In genomic region chr1:108882837-108883236, GRCh38 we compare ENCODE assay signal across 31 cellular contexts. TPM values are rescaled to one million over a fixed set of nuclear protein-coding genes. Genes with fewer than 3 reads are reported as not detected.
DNase-seq lines count a peak whose midpoint lies in the region; ATAC-seq, FAIRE-seq and TF ChIP-seq lines count a peak whose summit lies in the region.
"Had no signal": no experiment of that assay in that cellular context is flagged by ENCODE, and none has a peak within 500 bp of the region (broad histone marks: within the 10 kb centered on the region; RNA-seq: fewer than 3 reads in every experiment).

No MANE protein-coding gene starts in this region.

- no peak overlapping the region for H3K4me3 Mint-ChIP-seq in MCF 10A (ENCODE audit: unreplicated experiment)
- no peak overlapping the region for H3K4me3 Mint-ChIP-seq in WTC11
- H3K4me3 Mint-ChIP-seq: CD14-positive monocyte; CD4-positive, alpha-beta memory T cell; CD4-positive, CD25-positive, alpha-beta regulatory T cell; CD8-positive, alpha-beta memory T cell had no signal

- in situ Hi-C loops in mammary epithelial cell (cut with MboI; ENCODE audit: low sequenced_read_pairs in 2 of 2): no loop called here

- no peaks in the 10 kb centered on the region for H3K9me3 Mint-ChIP-seq in MCF 10A (ENCODE audit: unreplicated experiment)
- no peaks in the 10 kb centered on the region for H3K9me3 Mint-ChIP-seq in WTC11
- H3K9me3 Mint-ChIP-seq: CD14-positive monocyte; CD4-positive, alpha-beta memory T cell; CD4-positive, CD25-positive, alpha-beta regulatory T cell; CD8-positive, alpha-beta memory T cell had no signal

- POLR2A ChIA-PET in MCF 10A (lab: Yijun Ruan, JAX): interaction anchor here (0.7 to 10.1 kb wide), 9 partner anchors 9 to 1710 kb away, joined by 3 to 120 read pairs (median 6); partner anchors contain the start of gene PRPF38B
- POLR2A ChIA-PET in HEK293 (lab: Yijun Ruan, JAX): no interaction called here
- POLR2A ChIA-PET in WTC11 (lab: Charles Lee): no interaction called here

- CTCF ChIA-PET in MCF 10A (lab: Yijun Ruan, JAX): interaction anchor here (0.7 to 8.9 kb wide), 4 partner anchors 9 to 56 kb away, joined by 3 to 105 read pairs (median 28); no protein-coding TSS in a partner anchor
- CTCF ChIA-PET in mammary epithelial cell (lab: Charles Lee; ENCODE audit: low non-redundant PET): no interaction called here
- CTCF ChIA-PET in HEK293 (lab: Yijun Ruan, JAX): interaction anchor here (0.6 to 1.7 kb wide), 3 partner anchors 15 to 55 kb away, joined by 3 to 10 read pairs (median 7); no protein-coding TSS in a partner anchor
- CTCF ChIA-PET in WTC11 (lab: Charles Lee): no interaction called here

- dilution Hi-C loops in mammary epithelial cell (cut with HindIII; ENCODE audit: low sequenced_read_pairs): no loop called here
- dilution Hi-C loops in keratinocyte (cut with MboI; ENCODE audit: extremely low pct_ligation_motif_present, low sequenced_read_pairs): no loop called here

- H3K36me3 Mint-ChIP-seq in MCF 10A (ENCODE audit: insufficient read depth, unreplicated experiment): peaks cover 34% of the 10 kb centered on the region
- no peaks in the 10 kb centered on the region for H3K36me3 Mint-ChIP-seq in WTC11
- H3K36me3 Mint-ChIP-seq: CD4-positive, alpha-beta memory T cell; CD4-positive, CD25-positive, alpha-beta regulatory T cell; CD8-positive, alpha-beta memory T cell had no signal

- TF ChIP-seq CTCF in MCF 10A (IDR thresholded peaks at IDR 0.05; ENCODE audit: unreplicated experiment) (no peak), mammary epithelial cell (conservative IDR thresholded peaks at IDR 0.05 in 1 of 2, IDR thresholded peaks at IDR 0.05 in 1 of 2; ENCODE audit: extremely low read depth in 1 of 2, insufficient read depth in 1 of 2, low read depth in 1 of 2, low read length in 2 of 2) (no peak), HEK293 (tag by site-specific recombination; IDR thresholded peaks at IDR 0.05) (no peak), WTC11 (IDR thresholded peaks at IDR 0.05) (no peak), keratinocyte (optimal IDR thresholded peaks at IDR 0.05 in 1 of 3, IDR thresholded peaks at IDR 0.05 in 1 of 3, conservative IDR thresholded peaks at IDR 0.05 in 1 of 3; ENCODE audit: extremely low read depth in 1 of 3, insufficient read depth in 2 of 3, low read length in 3 of 3) (no peak)

- H3K27me3 ChIP-seq in mammary epithelial cell (ENCODE audit: insufficient read depth, low read length) (no peaks in the 10 kb centered on the region), keratinocyte (ENCODE audit: control insufficient read depth, extremely low read depth, insufficient read depth, low read length) (no peaks in the 10 kb centered on the region)
- H3K27me3 ChIP-seq: BE2C had no signal

- no peak for DNase-seq in MCF 10A (ENCODE audit: unreplicated experiment)
- no peak for DNase-seq in mammary epithelial cell
- no peak for DNase-seq in WTC11 (ENCODE audit: low spot score)
- no peak for DNase-seq in keratinocyte (ENCODE audit: low read depth, low spot score)
- no peak for DNase-seq in A172 (ENCODE audit: low spot score)
- no peak for DNase-seq in cortex of kidney (lab: John Stamatoyannopoulos, UW)
- DNase-seq: ACHN; BE2C; C1 segment of cervical spinal cord; CD4-positive, alpha-beta memory T cell; CD4-positive, CD25-positive, alpha-beta regulatory T cell; CD8-positive, alpha-beta memory T cell; COR-L47; DMS 273 treated with DMSO at 0.1 percent for 48 hours; DMS153; DMS53; DMS79; DND-41; EL; GDM1 had no signal

- H4K20me1 ChIP-seq in mammary epithelial cell (ENCODE audit: insufficient read depth, low read length) (no peaks in the 10 kb centered on the region), keratinocyte (ENCODE audit: control insufficient read depth, extremely low read depth, insufficient read depth, low read length) (no peaks in the 10 kb centered on the region)

- no peak overlapping the region for H3K9ac ChIP-seq in mammary epithelial cell (ENCODE audit: insufficient read depth, low read length)
- H3K9ac ChIP-seq in keratinocyte (ENCODE audit: control insufficient read depth, extremely low read depth, insufficient read depth, low read length): no peak overlapping the region
- H3K9ac ChIP-seq: BLaER1 had no signal

- H3K27me3 Mint-ChIP-seq in MCF 10A (ENCODE audit: insufficient read depth, unreplicated experiment) (no peaks in the 10 kb centered on the region), WTC11 (ENCODE audit: low read depth) (peaks cover 2% of the 10 kb centered on the region)
- H3K27me3 Mint-ChIP-seq: CD4-positive, alpha-beta memory T cell; CD4-positive, CD25-positive, alpha-beta regulatory T cell; CD8-positive, alpha-beta memory T cell had no signal

- 89% methylated on average over 2 of the region's 2 CpGs for WGBS in mammary epithelial cell (ENCODE audit: low coverage, missing lambda C conversion rate)

- H2AFZ ChIP-seq in mammary epithelial cell (ENCODE audit: low read depth, low read length) (no peak overlapping the region), keratinocyte (ENCODE audit: control insufficient read depth, low read length) (no peak overlapping the region)

- H3K27ac Mint-ChIP-seq in MCF 10A (ENCODE audit: low read depth, unreplicated experiment): peak overlapping the region; percentile 96
- H3K27ac Mint-ChIP-seq in WTC11: no peak overlapping the region
- H3K27ac Mint-ChIP-seq: CD4-positive, alpha-beta memory T cell; CD4-positive, CD25-positive, alpha-beta regulatory T cell had no signal

- H3K4me1 ChIP-seq in mammary epithelial cell (ENCODE audit: insufficient read depth, low read length): peaks cover 31% of the 10 kb centered on the region
- no peaks in the 10 kb centered on the region; the same call in none of the 2 replicates for H3K4me1 ChIP-seq in HEK293 (ENCODE audit: control insufficient read depth, insufficient read depth, low read length)
- H3K4me1 ChIP-seq in keratinocyte (ENCODE audit: control insufficient read depth, extremely low read depth, insufficient read depth, low read length): peaks cover 44% of the 10 kb centered on the region
- H3K4me1 ChIP-seq: BLaER1 had no signal

- no TSS peak for BruUV-seq in MCF 10A (replicated peaks; lab: Mats Ljungman, UMichigan)
- no TSS peak for BruUV-seq in mammary epithelial cell (replicated peaks; lab: Mats Ljungman, UMichigan)

- peaks cover 55% of the 10 kb centered on the region for H3K4me1 Mint-ChIP-seq in MCF 10A (ENCODE audit: insufficient read depth, unreplicated experiment)
- peaks cover 4% of the 10 kb centered on the region for H3K4me1 Mint-ChIP-seq in WTC11

- H3K27ac ChIP-seq in mammary epithelial cell (ENCODE audit: insufficient read depth, low read depth, low read length): no peak overlapping the region
- H3K27ac ChIP-seq in HEK293 (ENCODE audit: extremely low read depth, low read depth, low read length): no peak overlapping the region
- H3K27ac ChIP-seq in keratinocyte (ENCODE audit: control insufficient read depth, insufficient read depth, low read length): no peak overlapping the region
- H3K27ac ChIP-seq: 22Rv1, BLaER1 had no signal

- intact Hi-C loops in MCF 10A (cut with micrococcal nuclease) (no loop called here), mammary epithelial cell (cut with micrococcal nuclease) (no loop called here)

- no peak overlapping the region for H3K4me2 ChIP-seq in mammary epithelial cell (ENCODE audit: insufficient read depth, low read depth, low read length)
- peak overlapping the region; percentile 6 for H3K4me2 ChIP-seq in keratinocyte (ENCODE audit: control insufficient read depth, extremely low read depth, insufficient read depth, low read depth, low read length)
- H3K4me2 ChIP-seq: BLaER1 had no signal

- H3K79me2 ChIP-seq in mammary epithelial cell (ENCODE audit: insufficient read depth, low read length) (peaks cover 91% of the 10 kb centered on the region), keratinocyte (ENCODE audit: control insufficient read depth, insufficient read depth, low read length) (peaks cover 90% of the 10 kb centered on the region)

- no peaks in the 10 kb centered on the region for H3K9me1 ChIP-seq in keratinocyte (ENCODE audit: control insufficient read depth, extremely low read depth, insufficient read depth, low read length)

- H3K36me3 ChIP-seq in mammary epithelial cell (ENCODE audit: insufficient read depth, low read length) (peaks cover 14% of the 10 kb centered on the region), HEK293 (ENCODE audit: control insufficient read depth in 2 of 2, insufficient read depth in 1 of 2, low read length in 2 of 2) (no peaks in the 10 kb centered on the region), keratinocyte (ENCODE audit: control insufficient read depth in 2 of 2, extremely low read depth in 1 of 2, insufficient read depth in 2 of 2, low read length in 2 of 2) (peaks cover 2 to 19% of the 10 kb centered on the region in 2 experiments)
- H3K36me3 ChIP-seq: BE2C, BLaER1 had no signal

- no peaks in the 10 kb centered on the region for H3K9me3 ChIP-seq in mammary epithelial cell (replicated peaks; ENCODE audit: insufficient read depth, low read length)
- H3K9me3 ChIP-seq in HEK293 (ENCODE audit: control insufficient read depth, insufficient read depth, low read depth, low read length): no peaks in the 10 kb centered on the region
- no peaks in the 10 kb centered on the region for H3K9me3 ChIP-seq in keratinocyte (ENCODE audit: control insufficient read depth, low read depth, low read length)
- H3K9me3 ChIP-seq: BE2C, BLaER1 had no signal

- ATAC-seq in WTC11 (no peak), HG03280 (IDR thresholded peaks at IDR 0.05; ENCODE audit: unreplicated experiment) (no peak)
- ATAC-seq: GM12878 had no signal

- H3K4me3 ChIP-seq in mammary epithelial cell (replicated peaks in 1 of 3; ENCODE audit: insufficient read depth in 1 of 3, low read depth in 2 of 3, low read length in 3 of 3): no peak overlapping the region
- no peak overlapping the region for H3K4me3 ChIP-seq in HEK293 (ENCODE audit: low read depth, low read length)
- no peak overlapping the region for H3K4me3 ChIP-seq in keratinocyte (ENCODE audit: control insufficient read depth in 2 of 3, extremely low read depth in 1 of 3, insufficient read depth in 2 of 3, low read depth in 1 of 3, low read length in 3 of 3)
- H3K4me3 ChIP-seq: BLaER1, GM12878 had no signal

- no peak for FAIRE-seq in keratinocyte (lab: Jason Lieb, UNC)
- FAIRE-seq: A204.1, GM12878, GM12892, GM18507 had no signal

RNA-seq across cellular contexts. Expression of gene GPSM2, which starts 6.1 kb away (rescaled TPM):
- total RNA-seq in MCF 10A (2022) (61.2 and 88.7 TPM in 2 replicates), mammary epithelial cell (10 to 100 TPM; 56.7 to 59.4 TPM), WTC11 (2021) (18.4 to 23.7 TPM (median 22.6 TPM) in 3 replicates)
- polyA plus RNA-seq in mammary epithelial cell (37.8 TPM), keratinocyte (58.0 to 109 TPM (median 74.7 TPM) in 3 replicates)
- polyA minus RNA-seq in mammary epithelial cell (103 TPM), keratinocyte (25.4 to 84.8 TPM (median 45.1 TPM) in 3 replicates)
- polyA plus RNA-seq in keratinocyte (2011; ENCODE audit: low read depth): 31.2 TPM
- 48.0 and 87.0 TPM in 2 replicates for polyA plus RNA-seq in keratinocyte (2011; cell fraction: cytosol; rRNA removed)
- polyA plus RNA-seq in keratinocyte (2011; cell fraction: nucleus; rRNA removed): 61.6 and 67.3 TPM in 2 replicates
- 38.8 and 64.7 TPM in 2 replicates for polyA plus RNA-seq in keratinocyte (2012; ENCODE audit: low replicate concordance)
- 57.7 TPM for polyA minus RNA-seq in keratinocyte (2011; cell fraction: cytosol; rRNA and poly(A)+ RNA removed)
- 23.2 and 50.5 TPM in 2 replicates for polyA minus RNA-seq in keratinocyte (2011; cell fraction: nucleus; rRNA and poly(A)+ RNA removed)
- 33.4 and 38.6 TPM in 2 replicates for total RNA-seq in A172 (2014; rRNA removed; shearing (Covaris generic))

RNA-seq across cellular contexts. Expression of gene AKNAD1, which starts 25.9 kb away (rescaled TPM):
- total RNA-seq in MCF 10A (2022): 6.1 and 7.2 TPM in 2 replicates
- total RNA-seq in mammary epithelial cell: 1 to 10 TPM in 1 of 2 donors, under 1 TPM in 1; 0.67 to 2.6 TPM
- 0.69 TPM for polyA plus RNA-seq in mammary epithelial cell
- polyA minus RNA-seq in mammary epithelial cell: not detected
- total RNA-seq in WTC11 (2021): not detected in 3 replicates
- polyA plus RNA-seq in keratinocyte: 4.6 to 6.9 TPM (median 5.1 TPM) in 3 replicates
- 0.82 TPM for polyA plus RNA-seq in keratinocyte (2011; ENCODE audit: low read depth)
- polyA plus RNA-seq in keratinocyte (2011; cell fraction: cytosol; rRNA removed): 2.9 and 5.6 TPM in 2 replicates
- 5.8 and 8.3 TPM in 2 replicates for polyA plus RNA-seq in keratinocyte (2011; cell fraction: nucleus; rRNA removed)
- polyA plus RNA-seq in keratinocyte (2012; ENCODE audit: low replicate concordance): 2.0 and 4.4 TPM in 2 replicates
- 0.56 to 2.2 TPM (median 0.66 TPM) in 3 replicates for polyA minus RNA-seq in keratinocyte
- polyA minus RNA-seq in keratinocyte (2011; cell fraction: cytosol; rRNA and poly(A)+ RNA removed): not detected
- polyA minus RNA-seq in keratinocyte (2011; cell fraction: nucleus; rRNA and poly(A)+ RNA removed): 3.5 and 3.6 TPM in 2 replicates
- 2.1 TPM in 1 of 2 replicates, not detected in the other for total RNA-seq in A172 (2014; rRNA removed; shearing (Covaris generic))
- total RNA-seq: CD4-positive, alpha-beta memory T cell; CD4-positive, CD25-positive, alpha-beta regulatory T cell; CD8-positive, alpha-beta memory T cell; Daoy; G401; GM12878 had no signal
- polyA plus RNA-seq: CD14-positive monocyte; CD4-positive, alpha-beta memory T cell; CD4-positive, CD25-positive, alpha-beta regulatory T cell; CD8-positive, alpha-beta memory T cell had no signal

Comparison
In these comparisons a context has a peak if more than half of its experiments do, and no peak if none do; other contexts are left out.
1. CTCF ChIA-PET loops: an anchor here in MCF 10A (0.7 to 8.9 kb wide) and HEK293 (0.6 to 1.7 kb wide); none called in mammary epithelial cell and WTC11.